In genomic region chr5:54738118-54738972, GRCh38 we compare ENCODE assay signal across 9 cellular contexts.
DNase-seq lines count a peak whose midpoint lies in the region; ATAC-seq and TF ChIP-seq lines count a peak whose summit lies in the region.
"Had no signal": no experiment of that assay in that cellular context is flagged by ENCODE, and none has a peak within 500 bp of the region (broad histone marks: within the 10 kb centered on the region; RNA-seq: fewer than 3 reads in every experiment).

No MANE protein-coding gene starts in this region.

- no peak overlapping the region for H3K4me3 Mint-ChIP-seq in activated CD8-positive, alpha-beta memory T cell treated with anti-CD3 and anti-CD28 coated beads, Interleukin-2, amount 10 ng/mL, durations not matched to agents 7 days and 5 days
- H3K4me3 Mint-ChIP-seq: activated CD8-positive, alpha-beta T cell treated with anti-CD3 and anti-CD28 coated beads, Interleukin-2, amount 10 ng/mL, durations not matched to agents 7 days and 5 days had no signal

- peaks cover 6% of the 10 kb centered on the region for H3K36me3 Mint-ChIP-seq in activated CD8-positive, alpha-beta memory T cell treated with anti-CD3 and anti-CD28 coated beads, Interleukin-2, amount 10 ng/mL, durations not matched to agents 7 days and 5 days

- no peak for TF ChIP-seq CTCF in GM20000 (IDR thresholded peaks at IDR 0.05; ENCODE audit: extremely low read depth, missing control alignments)

- no peak overlapping the region for H3K27ac Mint-ChIP-seq in activated CD8-positive, alpha-beta memory T cell treated with anti-CD3 and anti-CD28 coated beads, Interleukin-2, amount 10 ng/mL, durations not matched to agents 7 days and 5 days
- H3K27ac Mint-ChIP-seq: activated CD8-positive, alpha-beta T cell treated with anti-CD3 and anti-CD28 coated beads, Interleukin-2, amount 10 ng/mL, durations not matched to agents 7 days and 5 days had no signal

- CTCF ChIA-PET in activated CD8-positive, alpha-beta memory T cell treated with anti-CD3 and anti-CD28 coated beads, Interleukin-2, amount 10 ng/mL, durations not matched to agents 7 days and 5 days (lab: Charles Lee), result no interaction called here

- peaks cover 2% of the 10 kb centered on the region for H3K9me3 Mint-ChIP-seq in activated CD8-positive, alpha-beta memory T cell treated with anti-CD3 and anti-CD28 coated beads, Interleukin-2, amount 10 ng/mL, durations not matched to agents 7 days and 5 days (ENCODE audit: low read depth)

- H3K27me3 Mint-ChIP-seq in activated CD8-positive, alpha-beta memory T cell treated with anti-CD3 and anti-CD28 coated beads, Interleukin-2, amount 10 ng/mL, durations not matched to agents 7 days and 5 days, result no peaks in the 10 kb centered on the region

- no peak for DNase-seq in activated CD8-positive, alpha-beta memory T cell treated with anti-CD3 and anti-CD28 coated beads, Interleukin-2, amount 10 ng/mL, durations not matched to agents 7 days and 5 days
- DNase-seq in activated CD8-positive, alpha-beta memory T cell treated with anti-CD3 and anti-CD28 coated beads for 24 hours, result no peak
- peak; percentile 39 for DNase-seq in amniotic epithelial cell (ENCODE audit: low read depth)
- DNase-seq in kidney tubule cell (ENCODE audit: low spot score), result peak; percentile 83
- DNase-seq in ureter (ENCODE audit: low spot score), result peak; percentile 62
- DNase-seq in NCI-H1048 (lab: John Stamatoyannopoulos, UW), result no peak
- DNase-seq in GM20000 (ENCODE audit: low spot score), result no peak
- DNase-seq in COR-L47 (lab: John Stamatoyannopoulos, UW), result no peak
- DNase-seq: activated CD8-positive, alpha-beta T cell treated with anti-CD3 and anti-CD28 coated beads, Interleukin-2, amount 10 ng/mL, durations not matched to agents 7 days and 5 days had no signal

- peaks cover 20% of the 10 kb centered on the region for H3K4me1 Mint-ChIP-seq in activated CD8-positive, alpha-beta memory T cell treated with anti-CD3 and anti-CD28 coated beads, Interleukin-2, amount 10 ng/mL, durations not matched to agents 7 days and 5 days

- peak; percentile 39 for ATAC-seq in activated CD8-positive, alpha-beta memory T cell treated with anti-CD3 and anti-CD28 coated beads, Interleukin-2, amount 10 ng/mL, durations not matched to agents 7 days and 5 days
- ATAC-seq: activated CD8-positive, alpha-beta T cell treated with anti-CD3 and anti-CD28 coated beads, Interleukin-2, amount 10 ng/mL, durations not matched to agents 7 days and 5 days had no signal

Comparison
In these comparisons a context has a peak if more than half of its experiments do, and no peak if none do; other contexts are left out.
1. DNase-seq: peak in amniotic epithelial cell (single experiment), kidney tubule cell (single experiment) and ureter (single experiment); none in activated CD8-positive, alpha-beta memory T cell treated with anti-CD3 and anti-CD28 coated beads, Interleukin-2, amount 10 ng/mL, durations not matched to agents 7 days and 5 days (single experiment), activated CD8-positive, alpha-beta memory T cell treated with anti-CD3 and anti-CD28 coated beads for 24 hours (single experiment), NCI-H1048 (single experiment), GM20000 (single experiment) and COR-L47 (single experiment).